In genomic region chr4:167233523-167234387, GRCh38 we compare ENCODE assay signal across 8 cellular contexts. TPM values are rescaled to one million over a fixed set of nuclear protein-coding genes. Genes with fewer than 3 reads are reported as not detected.
DNase-seq lines count a peak whose midpoint lies in the region; ATAC-seq and TF ChIP-seq lines count a peak whose summit lies in the region.

No MANE protein-coding gene starts in this region.

- peak overlapping the region; percentile 62 for H3K9ac ChIP-seq in BLaER1
- peak overlapping the region; percentile 53 for H3K9ac ChIP-seq in OCI-LY3 (ENCODE audit: low read length)

- H3K36me3 Mint-ChIP-seq in natural killer cell = no peaks in the 10 kb centered on the region

- H3K4me2 ChIP-seq in BLaER1 = peak overlapping the region; percentile 99
- peak overlapping the region; percentile 92 for H3K4me2 ChIP-seq in OCI-LY3 (ENCODE audit: low read length)

- no peak for TF ChIP-seq POLR2A in erythroblast (IDR thresholded peaks at IDR 0.05; ENCODE audit: low read length)

- ATAC-seq in GM21390 (IDR thresholded peaks at IDR 0.05; ENCODE audit: unreplicated experiment) (peak; percentile 47), natural killer cell (no peak), HG02798 (IDR thresholded peaks at IDR 0.05; ENCODE audit: poor library complexity, unreplicated experiment) (no peak), GM21825 (IDR thresholded peaks at IDR 0.05; ENCODE audit: unreplicated experiment) (no peak)

- H3K9me3 ChIP-seq in BLaER1 (no peaks in the 10 kb centered on the region), OCI-LY3 (ENCODE audit: insufficient read depth, low read length) (no peaks in the 10 kb centered on the region)

- TF ChIP-seq CTCF in OCI-LY3 (IDR thresholded peaks at IDR 0.05; ENCODE audit: low read depth, low read length) (peak; percentile 24), natural killer cell (IDR thresholded peaks at IDR 0.05) (no peak)

- intact Hi-C loops in natural killer cell (cut with micrococcal nuclease) = no loop called here

- H3K4me1 Mint-ChIP-seq in natural killer cell = peaks cover 0 to 5% of the 10 kb centered on the region in 2 donors

- H3K27me3 Mint-ChIP-seq in natural killer cell (ENCODE audit: low read depth in 2 of 2) = peaks cover 9 to 10% of the 10 kb centered on the region in 2 donors

- H3K4me1 ChIP-seq in BLaER1 = no peaks in the 10 kb centered on the region
- H3K4me1 ChIP-seq in OCI-LY3 (ENCODE audit: low read length) = peaks cover 7% of the 10 kb centered on the region

- peak overlapping the region; percentile 61 for H3K4me3 Mint-ChIP-seq in natural killer cell

- peak overlapping the region; percentile 37 for H2AFZ ChIP-seq in OCI-LY3 (ENCODE audit: low read depth, low read length)

- H3K36me3 ChIP-seq in BLaER1 (no peaks in the 10 kb centered on the region), OCI-LY3 (replicated peaks; ENCODE audit: low read depth, low read length) (no peaks in the 10 kb centered on the region)

- H3K79me2 ChIP-seq in OCI-LY3 (ENCODE audit: low read length) = no peaks in the 10 kb centered on the region

- H3K27ac ChIP-seq in BLaER1 (no peak overlapping the region), OCI-LY3 (ENCODE audit: low read length) (no peak overlapping the region)

- no peak overlapping the region for H3K27ac Mint-ChIP-seq in natural killer cell

- peaks cover 32% of the 10 kb centered on the region for H3K27me3 ChIP-seq in BLaER1
- H3K27me3 ChIP-seq in OCI-LY3 (ENCODE audit: low read depth, low read length) = peaks cover 39% of the 10 kb centered on the region

- peak; percentile 9 to 10 for DNase-seq in erythroblast (lab: John Stamatoyannopoulos, UW)
- no peak for DNase-seq in natural killer cell
- no peak for DNase-seq in central memory CD4-positive, alpha-beta T cell

- peak overlapping the region; percentile 74 for H3K4me3 ChIP-seq in BLaER1
- peak overlapping the region; percentile 86 for H3K4me3 ChIP-seq in OCI-LY3 (ENCODE audit: low read length)

- H3K9me3 Mint-ChIP-seq in natural killer cell = peaks cover 0 to 4% of the 10 kb centered on the region in 2 donors

- H4K20me1 ChIP-seq in BLaER1 (no peaks in the 10 kb centered on the region), OCI-LY3 (ENCODE audit: insufficient read depth, low read length) (no peaks in the 10 kb centered on the region)

RNA-seq across cellular contexts. Expression of gene SPOCK3, which starts 0.5 kb away (rescaled TPM):
- total RNA-seq in natural killer cell = not detected

Comparison
In these comparisons a context has a peak if more than half of its experiments do, and no peak if none do; other contexts are left out.
1. DNase-seq: peak in erythroblast (2 of 2); none in natural killer cell (single experiment) and central memory CD4-positive, alpha-beta T cell (single experiment).